17 cellular contexts compared by ENCODE assay signal in genomic region chr3:193852901-193853300, GRCh38.
DNase-seq lines count a peak whose midpoint lies in the region; ATAC-seq and TF ChIP-seq lines count a peak whose summit lies in the region.
"Had no signal": no experiment of that assay in that cellular context is flagged by ENCODE, and none has a peak within 500 bp of the region (broad histone marks: within the 10 kb centered on the region; RNA-seq: fewer than 3 reads in every experiment).

No MANE protein-coding gene starts in this region.

- H3F3A ChIP-seq in GM23338 (replicated peaks; ENCODE audit: low read depth) = no peaks in the 10 kb centered on the region

- H3K4me1 Mint-ChIP-seq in GM23338 = peaks cover 31% of the 10 kb centered on the region
- no peaks in the 10 kb centered on the region for H3K4me1 Mint-ChIP-seq in activated CD8-positive, alpha-beta T cell treated with anti-CD3 and anti-CD28 coated beads for 36 hours (ENCODE audit: low read depth)
- H3K4me1 Mint-ChIP-seq in T-helper 2 cell treated with Interferon-gamma antibody and Interleukin-4, amounts not matched to agents 5 μg/mL and 100 μg/mL, for 36 hours (ENCODE audit: low read depth) = no peaks in the 10 kb centered on the region
- H3K4me1 Mint-ChIP-seq: T-helper 17 cell had no signal

- no peak overlapping the region for H3K4me3 ChIP-seq in GM23338
- no peak overlapping the region for H3K4me3 ChIP-seq in fibroblast of the aortic adventitia (ENCODE audit: low read depth, low read length)
- no peak overlapping the region for H3K4me3 ChIP-seq in spleen
- H3K4me3 ChIP-seq in tibial artery = no peak overlapping the region

- no peak overlapping the region for H3K4me3 Mint-ChIP-seq in GM23338
- H3K4me3 Mint-ChIP-seq in activated CD8-positive, alpha-beta T cell treated with anti-CD3 and anti-CD28 coated beads for 36 hours = no peak overlapping the region
- no peak overlapping the region for H3K4me3 Mint-ChIP-seq in T-helper 2 cell treated with Interferon-gamma antibody and Interleukin-4, amounts not matched to agents 5 μg/mL and 100 μg/mL, for 36 hours
- H3K4me3 Mint-ChIP-seq: natural killer cell treated with Interleukin-12 subunit alpha and Interleukin-12 subunit beta and Interleukin-15 and Interleukin-18, amount 100 ng/mL, for 72 hours; T-helper 17 cell had no signal

- no peak for ATAC-seq in GM23338
- no peak for ATAC-seq in activated CD8-positive, alpha-beta T cell treated with anti-CD3 and anti-CD28 coated beads for 36 hours
- ATAC-seq: natural killer cell treated with Interleukin-12 subunit alpha and Interleukin-12 subunit beta and Interleukin-15 and Interleukin-18, amount 100 ng/mL, for 72 hours; T-helper 17 cell had no signal

- no peaks in the 10 kb centered on the region for H3K79me2 ChIP-seq in GM23338 (replicated peaks; ENCODE audit: insufficient read depth)

- H3K27ac ChIP-seq in GM23338 (ENCODE audit: low read depth) (no peak overlapping the region), VCaP (peak overlapping the region; percentile 95), spleen (peak overlapping the region in 5 of 8 donors; percentile 11 to 71 (median 55)), tibial artery (no peak overlapping the region)
- H3K27ac ChIP-seq: KMS-11 had no signal

- no peaks in the 10 kb centered on the region for H3K9me3 ChIP-seq in spleen
- no peaks in the 10 kb centered on the region for H3K9me3 ChIP-seq in tibial artery

- no peaks in the 10 kb centered on the region for H4K20me1 ChIP-seq in GM23338 (replicated peaks; ENCODE audit: insufficient read depth)

- H3K36me3 Mint-ChIP-seq in GM23338 (ENCODE audit: low read depth) = no peaks in the 10 kb centered on the region
- H3K36me3 Mint-ChIP-seq in activated CD8-positive, alpha-beta T cell treated with anti-CD3 and anti-CD28 coated beads for 36 hours (ENCODE audit: low read depth) = no peaks in the 10 kb centered on the region
- H3K36me3 Mint-ChIP-seq in T-helper 2 cell treated with Interferon-gamma antibody and Interleukin-4, amounts not matched to agents 5 μg/mL and 100 μg/mL, for 36 hours (ENCODE audit: low read depth) = no peaks in the 10 kb centered on the region
- H3K36me3 Mint-ChIP-seq: natural killer cell treated with Interleukin-12 subunit alpha and Interleukin-12 subunit beta and Interleukin-15 and Interleukin-18, amount 100 ng/mL, for 72 hours had no signal

- no peak for TF ChIP-seq POLR2A in spleen (IDR thresholded peaks at IDR 0.05)

- DNase-seq in GM23338 (ENCODE audit: low spot score) = no peak
- DNase-seq in fibroblast of the aortic adventitia (ENCODE audit: low read depth) = peak; percentile 12
- no peak for DNase-seq in spleen
- no peak for DNase-seq in tibial artery
- no peak for DNase-seq in SHP77 (lab: John Stamatoyannopoulos, UW)
- no peak for DNase-seq in activated CD8-positive, alpha-beta T cell treated with anti-CD3 and anti-CD28 coated beads for 36 hours
- no peak for DNase-seq in T-helper 2 cell treated with Interferon-gamma antibody and Interleukin-4, amounts not matched to agents 5 μg/mL and 100 μg/mL, for 36 hours (ENCODE audit: low spot score)
- DNase-seq: activated CD4-positive, alpha-beta T cell treated with anti-CD3 and anti-CD28 coated beads, Interleukin-2, amount 50 U/mL, for 48 hours; activated naive CD4-positive, alpha-beta T cell; DND-41; NCI-H1048; NCI-H2029 treated with DMSO at 0.1 percent for 48 hours; stimulated activated CD4-positive, alpha-beta T cell treated with anti-CD3 and anti-CD28 coated beads, Interleukin-4, amount 100 ng/mL, for 24 hours; T-helper 17 cell had no signal

- CTCF ChIA-PET in activated CD8-positive, alpha-beta T cell treated with anti-CD3 and anti-CD28 coated beads for 36 hours (lab: Charles Lee) = no interaction called here

- no peaks in the 10 kb centered on the region for H3K27me3 ChIP-seq in GM23338 (ENCODE audit: insufficient read depth)
- H3K27me3 ChIP-seq in spleen (replicated peaks in 1 of 7) = no peaks in the 10 kb centered on the region
- no peaks in the 10 kb centered on the region for H3K27me3 ChIP-seq in tibial artery

- H3K9me2 ChIP-seq in GM23338 (ENCODE audit: insufficient read depth) = no peaks in the 10 kb centered on the region

- H3K4me2 ChIP-seq in GM23338 = peak overlapping the region; percentile 63
- H3K4me2 ChIP-seq: KMS-11 had no signal

- H3K27ac Mint-ChIP-seq in GM23338 = no peak overlapping the region
- no peak overlapping the region for H3K27ac Mint-ChIP-seq in activated CD8-positive, alpha-beta T cell treated with anti-CD3 and anti-CD28 coated beads for 36 hours
- H3K27ac Mint-ChIP-seq in T-helper 2 cell treated with Interferon-gamma antibody and Interleukin-4, amounts not matched to agents 5 μg/mL and 100 μg/mL, for 36 hours = no peak overlapping the region
- H3K27ac Mint-ChIP-seq: natural killer cell treated with Interleukin-12 subunit alpha and Interleukin-12 subunit beta and Interleukin-15 and Interleukin-18, amount 100 ng/mL, for 72 hours; T-helper 17 cell had no signal

- H3K36me3 ChIP-seq in GM23338 (ENCODE audit: insufficient read depth) = no peaks in the 10 kb centered on the region
- H3K36me3 ChIP-seq in spleen = no peaks in the 10 kb centered on the region
- H3K36me3 ChIP-seq in tibial artery = no peaks in the 10 kb centered on the region

- TF ChIP-seq CTCF in GM23338 (conservative IDR thresholded peaks at IDR 0.05; ENCODE audit: low read depth in 2 of 2) (no peak), VCaP (conservative IDR thresholded peaks at IDR 0.05) (no peak), fibroblast of the aortic adventitia (IDR thresholded peaks at IDR 0.05; ENCODE audit: insufficient read depth, low read length) (no peak), spleen (IDR thresholded peaks at IDR 0.05 in 8 of 11, conservative IDR thresholded peaks at IDR 0.05 in 3 of 11) (no peak), tibial artery (IDR thresholded peaks at IDR 0.05) (no peak)
- no peak for TF ChIP-seq CTCF in activated CD8-positive, alpha-beta T cell treated with anti-CD3 and anti-CD28 coated beads for 36 hours (IDR thresholded peaks at IDR 0.05)

- H2AFZ ChIP-seq in GM23338 = no peak overlapping the region

- POLR2A ChIA-PET in activated CD8-positive, alpha-beta T cell treated with anti-CD3 and anti-CD28 coated beads for 36 hours (lab: Charles Lee) = no interaction called here

- H3K27me3 Mint-ChIP-seq in GM23338 (ENCODE audit: insufficient read depth, low read depth, poor library complexity) = no peaks in the 10 kb centered on the region
- H3K27me3 Mint-ChIP-seq in activated CD8-positive, alpha-beta T cell treated with anti-CD3 and anti-CD28 coated beads for 36 hours = no peaks in the 10 kb centered on the region
- peaks cover 14% of the 10 kb centered on the region for H3K27me3 Mint-ChIP-seq in T-helper 2 cell treated with Interferon-gamma antibody and Interleukin-4, amounts not matched to agents 5 μg/mL and 100 μg/mL, for 36 hours (ENCODE audit: low read depth)

- peaks cover 21% of the 10 kb centered on the region for H3K4me1 ChIP-seq in GM23338 (ENCODE audit: insufficient read depth)
- H3K4me1 ChIP-seq in spleen = peaks cover 0 to 48% (median 23%) of the 10 kb centered on the region in 6 donors
- H3K4me1 ChIP-seq in tibial artery = peaks cover 0 to 18% (median 13%) of the 10 kb centered on the region in 4 donors

- peaks cover 14% of the 10 kb centered on the region for H3K9me3 Mint-ChIP-seq in GM23338
- no peaks in the 10 kb centered on the region for H3K9me3 Mint-ChIP-seq in activated CD8-positive, alpha-beta T cell treated with anti-CD3 and anti-CD28 coated beads for 36 hours
- H3K9me3 Mint-ChIP-seq in T-helper 2 cell treated with Interferon-gamma antibody and Interleukin-4, amounts not matched to agents 5 μg/mL and 100 μg/mL, for 36 hours = no peaks in the 10 kb centered on the region
- H3K9me3 Mint-ChIP-seq: natural killer cell treated with Interleukin-12 subunit alpha and Interleukin-12 subunit beta and Interleukin-15 and Interleukin-18, amount 100 ng/mL, for 72 hours had no signal

- intact Hi-C loops in spleen (cut with DNase I; ENCODE audit: low total_unique reads) = no loop called here
- intact Hi-C loops in tibial artery (cut with DNase I; ENCODE audit: low total_unique reads) = no loop called here
- intact Hi-C loops in activated CD8-positive, alpha-beta T cell treated with anti-CD3 and anti-CD28 coated beads for 36 hours (cut with micrococcal nuclease) = no loop called here

- WGBS in spleen, 5 donors = 57 to 73% (median 68%) methylated on average over 1 of the region's 1 CpG

TF ChIP-seq in GM23338, 12 proteins besides CTCF, POLR2A, EP300 and RAD21 (continues in another document):
- TF ChIP-seq, protein P1, sequence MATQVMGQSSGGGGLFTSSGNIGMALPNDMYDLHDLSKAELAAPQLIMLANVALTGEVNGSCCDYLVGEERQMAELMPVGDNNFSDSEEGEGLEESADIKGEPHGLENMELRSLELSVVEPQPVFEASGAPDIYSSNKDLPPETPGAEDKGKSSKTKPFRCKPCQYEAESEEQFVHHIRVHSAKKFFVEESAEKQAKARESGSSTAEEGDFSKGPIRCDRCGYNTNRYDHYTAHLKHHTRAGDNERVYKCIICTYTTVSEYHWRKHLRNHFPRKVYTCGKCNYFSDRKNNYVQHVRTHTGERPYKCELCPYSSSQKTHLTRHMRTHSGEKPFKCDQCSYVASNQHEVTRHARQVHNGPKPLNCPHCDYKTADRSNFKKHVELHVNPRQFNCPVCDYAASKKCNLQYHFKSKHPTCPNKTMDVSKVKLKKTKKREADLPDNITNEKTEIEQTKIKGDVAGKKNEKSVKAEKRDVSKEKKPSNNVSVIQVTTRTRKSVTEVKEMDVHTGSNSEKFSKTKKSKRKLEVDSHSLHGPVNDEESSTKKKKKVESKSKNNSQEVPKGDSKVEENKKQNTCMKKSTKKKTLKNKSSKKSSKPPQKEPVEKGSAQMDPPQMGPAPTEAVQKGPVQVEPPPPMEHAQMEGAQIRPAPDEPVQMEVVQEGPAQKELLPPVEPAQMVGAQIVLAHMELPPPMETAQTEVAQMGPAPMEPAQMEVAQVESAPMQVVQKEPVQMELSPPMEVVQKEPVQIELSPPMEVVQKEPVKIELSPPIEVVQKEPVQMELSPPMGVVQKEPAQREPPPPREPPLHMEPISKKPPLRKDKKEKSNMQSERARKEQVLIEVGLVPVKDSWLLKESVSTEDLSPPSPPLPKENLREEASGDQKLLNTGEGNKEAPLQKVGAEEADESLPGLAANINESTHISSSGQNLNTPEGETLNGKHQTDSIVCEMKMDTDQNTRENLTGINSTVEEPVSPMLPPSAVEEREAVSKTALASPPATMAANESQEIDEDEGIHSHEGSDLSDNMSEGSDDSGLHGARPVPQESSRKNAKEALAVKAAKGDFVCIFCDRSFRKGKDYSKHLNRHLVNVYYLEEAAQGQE (IDR thresholded peaks at IDR 0.05; ENCODE audit: unreplicated experiment) = no peak
- no peak for TF ChIP-seq EZH2 (IDR thresholded peaks at IDR 0.05; ENCODE audit: low read depth, unreplicated experiment)

Comparison
In these comparisons a context has a peak if more than half of its experiments do, and no peak if none do; other contexts are left out.
1. H3K27ac ChIP-seq: peak in VCaP (single experiment) and spleen (5 of 8); none in GM23338 (single experiment) and tibial artery (0 of 2).